In the genomic region with DNA sequence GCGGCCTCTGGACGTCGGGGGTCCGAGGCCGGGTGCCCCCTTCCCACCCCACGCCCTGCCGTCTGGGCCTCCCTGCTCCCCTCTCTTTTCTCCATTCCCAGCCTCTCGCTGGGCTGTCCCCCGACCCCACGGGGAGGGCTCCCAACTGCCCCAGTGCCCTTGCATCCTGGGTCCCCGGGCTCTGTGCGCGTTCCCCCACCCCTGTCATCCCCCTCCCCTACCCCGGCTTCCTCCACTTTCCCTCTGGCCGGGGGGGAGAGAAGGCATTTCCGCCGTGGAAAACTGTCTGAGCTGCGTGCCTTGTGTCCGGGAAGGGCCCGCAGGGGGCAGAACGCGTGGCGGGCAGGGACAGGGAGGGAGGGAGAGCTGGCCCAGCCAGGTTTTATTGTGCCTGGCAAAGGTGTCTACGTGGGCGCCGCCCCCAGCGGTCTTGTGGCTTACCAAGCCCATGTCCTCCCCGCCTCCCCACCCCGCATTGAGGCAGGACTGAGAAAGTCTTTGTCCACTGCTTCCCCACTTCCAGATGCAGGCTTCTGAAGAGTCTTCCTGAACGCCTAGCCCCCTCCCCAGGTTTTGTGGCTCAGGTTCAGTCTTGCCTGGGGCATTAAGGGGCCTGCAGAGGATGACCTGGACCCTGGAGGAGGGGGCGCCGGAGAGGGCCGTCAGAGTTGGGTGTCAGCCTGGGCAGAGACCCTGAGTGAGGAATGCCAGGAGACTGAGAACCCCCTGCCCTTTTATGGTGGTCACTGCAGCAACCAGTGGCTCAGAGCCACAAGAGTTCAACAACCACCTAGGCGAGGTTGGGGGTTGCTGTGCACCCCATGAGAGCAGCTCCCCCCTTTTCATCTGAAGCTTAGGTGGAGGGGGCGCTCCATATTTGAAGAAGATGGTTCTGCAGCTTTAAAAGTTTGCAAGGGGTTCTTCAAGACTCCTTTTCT, we compare ENCODE assay signal across 8 cellular contexts. TPM values are rescaled to one million over a fixed set of nuclear protein-coding genes. Genes with fewer than 3 reads are reported as not detected.
DNase-seq lines count a peak whose midpoint lies in the region; ATAC-seq and TF ChIP-seq lines count a peak whose summit lies in the region.

No MANE protein-coding gene starts in this region.

- peak overlapping the region; percentile 55 for H3K4me3 ChIP-seq in fibroblast of mammary gland (ENCODE audit: control insufficient read depth, low read depth, low read length)

- DNase-seq in stimulated activated CD4-positive, alpha-beta T cell treated with anti-CD3 and anti-CD28 coated beads, Interleukin-4, amount 100 ng/mL, for 1 hour: peak; percentile 35
- DNase-seq in stimulated activated CD4-positive, alpha-beta T cell treated with anti-CD3 and anti-CD28 coated beads, Interleukin-4, amount 100 ng/mL, for 24 hours: no peak
- peak; percentile 35 for DNase-seq in activated CD4-positive, alpha-beta memory T cell treated with anti-CD3 and anti-CD28 coated beads for 36 hours
- DNase-seq in fibroblast of mammary gland (ENCODE audit: low read depth) (no peak), nucleus accumbens (lab: John Stamatoyannopoulos, UW) (peak in 36 of 56 donors; percentile 26 to 79 (median 54)), NCI-H2107 (lab: John Stamatoyannopoulos, UW) (no peak)

- H3K4me1 Mint-ChIP-seq in activated CD4-positive, alpha-beta memory T cell treated with anti-CD3 and anti-CD28 coated beads for 36 hours (ENCODE audit: low read depth): peaks cover 33% of the 10 kb centered on the region

- no peak overlapping the region for H3K27ac Mint-ChIP-seq in activated CD4-positive, alpha-beta memory T cell treated with anti-CD3 and anti-CD28 coated beads for 36 hours

- peak overlapping the region; percentile 83 for H3K4me3 Mint-ChIP-seq in activated CD4-positive, alpha-beta memory T cell treated with anti-CD3 and anti-CD28 coated beads for 36 hours

- no peaks in the 10 kb centered on the region for H3K9me3 Mint-ChIP-seq in activated CD4-positive, alpha-beta memory T cell treated with anti-CD3 and anti-CD28 coated beads for 36 hours

- POLR2A ChIA-PET in activated CD4-positive, alpha-beta memory T cell treated with anti-CD3 and anti-CD28 coated beads for 36 hours (lab: Charles Lee): interaction anchor here (1.3 kb wide), 1 partner anchor 10 kb away, joined by 4 read pairs; no protein-coding TSS in a partner anchor

- CTCF ChIA-PET in activated CD4-positive, alpha-beta memory T cell treated with anti-CD3 and anti-CD28 coated beads for 36 hours (lab: Charles Lee): interaction anchor here (0.6 to 2.1 kb wide), 13 partner anchors 10 to 794 kb away, joined by 3 to 13 read pairs (median 5); a partner anchor contains a TSS

- peaks cover 8% of the 10 kb centered on the region for H3K27me3 Mint-ChIP-seq in activated CD4-positive, alpha-beta memory T cell treated with anti-CD3 and anti-CD28 coated beads for 36 hours

- intact Hi-C loops in activated CD4-positive, alpha-beta memory T cell treated with anti-CD3 and anti-CD28 coated beads for 36 hours (cut with micrococcal nuclease): loop anchor here (2.0 kb wide), 2 partner anchors 17 to 43 kb away; no protein-coding TSS in a partner anchor

- TF ChIP-seq CTCF in fibroblast of mammary gland (conservative IDR thresholded peaks at IDR 0.05; ENCODE audit: control insufficient read depth, insufficient read depth, low read depth, low read length): no peak

- H3K36me3 Mint-ChIP-seq in activated CD4-positive, alpha-beta memory T cell treated with anti-CD3 and anti-CD28 coated beads for 36 hours: no peaks in the 10 kb centered on the region

- ATAC-seq in GM21529 (IDR thresholded peaks at IDR 0.05; ENCODE audit: unreplicated experiment) (no peak), GM21526 (IDR thresholded peaks at IDR 0.05; ENCODE audit: low FRiP score, unreplicated experiment) (no peak)

RNA-seq across cellular contexts. Expression of a gene that starts 1.3 kb away (rescaled TPM):
- 10 to 100 TPM; 19.5 to 23.0 TPM for total RNA-seq in activated CD4-positive, alpha-beta memory T cell treated with anti-CD3 and anti-CD28 coated beads for 36 hours

RNA-seq across cellular contexts. Expression of a gene that starts 59.0 kb away (rescaled TPM):
- total RNA-seq in activated CD4-positive, alpha-beta memory T cell treated with anti-CD3 and anti-CD28 coated beads for 36 hours: 1 to 10 TPM; 1.5 to 1.6 TPM

Comparison
In these comparisons a context has a peak if more than half of its experiments do, and no peak if none do; other contexts are left out.
1. DNase-seq: peak in stimulated activated CD4-positive, alpha-beta T cell treated with anti-CD3 and anti-CD28 coated beads, Interleukin-4, amount 100 ng/mL, for 1 hour (single experiment), activated CD4-positive, alpha-beta memory T cell treated with anti-CD3 and anti-CD28 coated beads for 36 hours (single experiment) and nucleus accumbens (36 of 56); none in stimulated activated CD4-positive, alpha-beta T cell treated with anti-CD3 and anti-CD28 coated beads, Interleukin-4, amount 100 ng/mL, for 24 hours (single experiment), fibroblast of mammary gland (single experiment) and NCI-H2107 (single experiment).